1 cellular context compared by ENCODE assay signal in the genomic region with DNA sequence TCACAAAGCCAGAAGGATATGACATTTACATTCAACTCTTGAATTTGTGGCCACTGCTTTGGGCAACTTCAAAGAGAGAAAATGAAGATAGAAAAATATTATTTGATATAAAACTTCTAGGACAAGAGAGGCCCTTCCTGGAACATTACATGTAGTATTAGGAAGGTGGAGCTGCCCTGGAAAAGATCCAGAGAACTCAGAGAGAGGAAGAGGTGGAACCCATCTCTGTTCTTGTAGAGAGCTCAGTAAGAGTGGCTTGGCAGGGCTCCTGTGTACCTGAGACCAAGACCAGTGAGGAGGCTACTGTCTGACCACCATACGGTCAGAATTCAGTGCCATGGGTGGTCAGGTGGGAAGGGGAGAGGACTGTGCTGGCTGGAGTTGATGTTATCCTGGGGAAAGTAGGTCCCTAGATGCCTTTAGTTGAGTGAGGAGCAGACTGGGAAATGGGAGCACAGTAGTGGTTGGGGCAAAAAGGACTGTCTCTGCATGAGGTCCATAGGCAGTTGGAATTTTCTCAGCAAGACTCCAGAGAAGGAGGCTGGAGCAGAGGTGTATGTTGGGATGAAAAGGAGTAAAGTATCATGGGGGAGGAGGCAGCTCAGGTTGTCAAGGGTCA.
TF ChIP-seq lines count a peak whose summit lies in the region.

No MANE protein-coding gene starts in this region.

TF ChIP-seq in SK-N-SH, 30 proteins besides CTCF, POLR2A, EP300 and RAD21 (continued from another document):
- TF ChIP-seq TCF12 (IDR thresholded peaks at IDR 0.05) = no peak
